10 cellular contexts compared by ENCODE assay signal in genomic region chr3:136624894-136625815, GRCh38.
DNase-seq lines count a peak whose midpoint lies in the region; ATAC-seq, FAIRE-seq and TF ChIP-seq lines count a peak whose summit lies in the region.
"Had no signal": no experiment of that assay in that cellular context is flagged by ENCODE, and none has a peak within 500 bp of the region (broad histone marks: within the 10 kb centered on the region; RNA-seq: fewer than 3 reads in every experiment).

No MANE protein-coding gene starts in this region.

- TF ChIP-seq CTCF in fibroblast of pulmonary artery (IDR thresholded peaks at IDR 0.05; ENCODE audit: low read length, missing control alignments) (no peak), neutrophil (IDR thresholded peaks at IDR 0.05) (no peak), uterus (IDR thresholded peaks at IDR 0.05) (no peak)

- peak; percentile 61 for FAIRE-seq in GM12892 (lab: Jason Lieb, UNC)

- DNase-seq in GM12892 (ENCODE audit: insufficient read length) (no peak), NCI-H526 treated with DMSO at 0.1 percent for 48 hours (lab: John Stamatoyannopoulos, UW) (peak; percentile 95), fibroblast of pulmonary artery (ENCODE audit: low read depth) (peak; percentile 20), uterus (no peak)
- DNase-seq in stimulated activated CD4-positive, alpha-beta T cell treated with anti-CD3 and anti-CD28 coated beads, Interleukin-1b, Interleukin-23, amount 100 ng/mL, for 48 hours, result no peak
- DNase-seq: activated naive CD8-positive, alpha-beta T cell treated with anti-CD3 and anti-CD28 coated beads for 36 hours; NCI-H2227 treated with DMSO at 0.1 percent for 48 hours had no signal

- H3K27ac ChIP-seq in neutrophil (peak overlapping the region; percentile 49), uterus (no peak overlapping the region)

- TF ChIP-seq POLR2A in GM12892 (IDR thresholded peaks at IDR 0.05; ENCODE audit: low read depth, low read length), result no peak
- TF ChIP-seq POLR2A in uterus (IDR thresholded peaks at IDR 0.05), result no peak

- H3K36me3 ChIP-seq in neutrophil (peaks cover 4% of the 10 kb centered on the region), uterus (no peaks in the 10 kb centered on the region)

- H3K4me3 ChIP-seq in fibroblast of pulmonary artery (replicated peaks; ENCODE audit: low read depth, low read length) (no peak overlapping the region), neutrophil (ENCODE audit: low read depth in 1 of 2, low read length in 1 of 2) (no peak overlapping the region), uterus (no peak overlapping the region)

- H3K4me1 ChIP-seq in neutrophil (ENCODE audit: control insufficient read depth in 1 of 2, insufficient read depth in 1 of 2, low read depth in 1 of 2, low read length in 1 of 2) (peaks cover 11 to 30% of the 10 kb centered on the region in 2 experiments), uterus (peaks cover 0 to 4% of the 10 kb centered on the region in 2 donors)

- intact Hi-C loops in uterus (cut with DNase I; ENCODE audit: low total_unique reads), result no loop called here

- ATAC-seq in HG03095 (IDR thresholded peaks at IDR 0.05; ENCODE audit: unreplicated experiment) (no peak), GM18520 (IDR thresholded peaks at IDR 0.05; ENCODE audit: unreplicated experiment) (no peak)

- no peaks in the 10 kb centered on the region for H3K9me3 ChIP-seq in neutrophil
- no peaks in the 10 kb centered on the region for H3K9me3 ChIP-seq in uterus

- H3K27me3 ChIP-seq in neutrophil (no peaks in the 10 kb centered on the region), uterus (no peaks in the 10 kb centered on the region)

Comparison
In these comparisons a context has a peak if more than half of its experiments do, and no peak if none do; other contexts are left out.
1. DNase-seq: peak in NCI-H526 treated with DMSO at 0.1 percent for 48 hours (single experiment) and fibroblast of pulmonary artery (single experiment); none in GM12892 (single experiment), stimulated activated CD4-positive, alpha-beta T cell treated with anti-CD3 and anti-CD28 coated beads, Interleukin-1b, Interleukin-23, amount 100 ng/mL, for 48 hours (single experiment) and uterus (0 of 2).